In the genomic region with DNA sequence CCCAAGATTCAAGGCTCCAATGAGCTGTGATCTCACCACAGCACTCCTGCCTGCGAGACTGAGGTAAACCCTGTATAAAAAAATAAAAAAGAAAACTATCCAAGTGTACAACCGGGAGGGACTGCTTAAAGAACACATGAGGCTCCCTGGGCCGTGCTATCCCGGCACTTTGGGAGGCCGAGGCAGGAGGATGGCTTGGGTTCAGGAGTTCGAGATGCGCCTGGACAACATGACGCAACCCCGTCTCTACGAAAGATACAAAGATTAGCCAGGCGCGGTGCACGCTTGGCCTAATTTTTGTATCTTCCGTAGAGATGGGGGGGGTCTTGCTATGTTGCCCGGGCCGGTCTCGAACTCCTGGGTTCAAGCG, we compare ENCODE assay signal across 8 cellular contexts.
DNase-seq lines count a peak whose midpoint lies in the region; ATAC-seq, FAIRE-seq and TF ChIP-seq lines count a peak whose summit lies in the region.
"Not testable (repeated sequence)": the region's sequence is repeated elsewhere in the genome, so short reads cannot be mapped to it uniquely, and the experiment has no call there.

No MANE protein-coding gene starts in this region.

- TF ChIP-seq EP300 in A549 (IDR thresholded peaks at IDR 0.05) = not testable (repeated sequence)

- not testable (repeated sequence) for H3K27me3 Mint-ChIP-seq in activated CD8-positive, alpha-beta T cell treated with anti-CD3 and anti-CD28 coated beads for 36 hours; central memory CD8-positive, alpha-beta T cell

- ATAC-seq in A549 = peak; percentile 2 to 12; a peak in 1 of 6 replicates
- peak; percentile 1 for ATAC-seq in GM18511 (IDR thresholded peaks at IDR 0.05; ENCODE audit: unreplicated experiment)
- ATAC-seq in activated CD8-positive, alpha-beta T cell treated with anti-CD3 and anti-CD28 coated beads for 36 hours; central memory CD8-positive, alpha-beta T cell (replicated peaks; ENCODE audit: extremely low read depth, poor library complexity, severe bottlenecking); heart left ventricle: not testable (repeated sequence)

- H3K4me2 ChIP-seq in A549 = peak overlapping the region; percentile 73

- H3K27ac ChIP-seq in A549 (peak overlapping the region; percentile 71 to 85), heart left ventricle (peak overlapping the region; percentile 79 to 94 (median 90)), muscle layer of colon (ENCODE audit: low read depth, low read length) (peak overlapping the region; percentile 65), small intestine (ENCODE audit: low read depth in 1 of 2, low read length in 1 of 2) (peak overlapping the region; percentile 67 to 68)

- H3K9me3 Mint-ChIP-seq in activated CD8-positive, alpha-beta T cell treated with anti-CD3 and anti-CD28 coated beads for 36 hours; central memory CD8-positive, alpha-beta T cell: not testable (repeated sequence)

- TF ChIP-seq POLR2A in A549 (IDR thresholded peaks at IDR 0.05; ENCODE audit: low read length); NB4 (IDR thresholded peaks at IDR 0.05; ENCODE audit: extremely low read depth, insufficient read length); heart left ventricle (IDR thresholded peaks at IDR 0.05): not testable (repeated sequence)

- not testable (repeated sequence) for H3K4me1 Mint-ChIP-seq in activated CD8-positive, alpha-beta T cell treated with anti-CD3 and anti-CD28 coated beads for 36 hours (ENCODE audit: low read depth); central memory CD8-positive, alpha-beta T cell

- H3K27me3 ChIP-seq in heart left ventricle; muscle layer of colon (ENCODE audit: control insufficient read depth in 1 of 2, insufficient read depth in 2 of 2, low read length in 2 of 2); small intestine (ENCODE audit: control insufficient read depth in 2 of 2, insufficient read depth in 2 of 2, low read length in 2 of 2): not testable (repeated sequence)

- H3K4me3 ChIP-seq in A549 (peak overlapping the region; percentile 73), NB4 (ENCODE audit: low read depth, low read length) (peak overlapping the region; percentile 88), heart left ventricle (peak overlapping the region; percentile 24 to 97 (median 86)), muscle layer of colon (ENCODE audit: low read depth in 1 of 2, low read length in 2 of 2) (peak overlapping the region in 1 of 2 donors; percentile 59), small intestine (ENCODE audit: low read depth in 1 of 2, low read length in 2 of 2) (peak overlapping the region in 1 of 2 donors; percentile 66)

- DNase-seq in A549 (ENCODE audit: low read depth in 1 of 2, low spot score in 1 of 2); activated CD8-positive, alpha-beta T cell treated with anti-CD3 and anti-CD28 coated beads for 36 hours; central memory CD8-positive, alpha-beta T cell (ENCODE audit: low spot score in 2 of 2); small intestine: not testable (repeated sequence)
- DNase-seq in NB4 (ENCODE audit: low read depth) (peak; percentile 29), heart left ventricle (peak in 1 of 5 donors; percentile 12)

- not testable (repeated sequence) for H3K9ac ChIP-seq in muscle layer of colon (ENCODE audit: low read length)

- not testable (repeated sequence) for H3K4me1 ChIP-seq in A549; heart left ventricle; muscle layer of colon (ENCODE audit: insufficient read depth, low read length); small intestine (ENCODE audit: control insufficient read depth in 2 of 2, insufficient read depth in 1 of 2, low read depth in 1 of 2, low read length in 1 of 2)

- TF ChIP-seq CTCF in A549 (IDR thresholded peaks at IDR 0.05); NB4 (IDR thresholded peaks at IDR 0.05; ENCODE audit: low read depth, low read length); activated CD8-positive, alpha-beta T cell treated with anti-CD3 and anti-CD28 coated beads for 36 hours (IDR thresholded peaks at IDR 0.05); heart left ventricle (IDR thresholded peaks at IDR 0.05): not testable (repeated sequence)

- WGBS in A549 (ENCODE audit: missing lambda C conversion rate) = 84% methylated on average over 18 of the region's 18 CpGs
- WGBS in heart left ventricle, 4 donors = 92 to 94% (median 93%) methylated on average over 18 of the region's 18 CpGs
- WGBS in small intestine, 3 donors = 82 to 90% (median 89%) methylated on average over 18 of the region's 18 CpGs

- not testable (repeated sequence) for TF ChIP-seq RAD21 in A549 (conservative IDR thresholded peaks at IDR 0.05 in 1 of 2, IDR thresholded peaks at IDR 0.05 in 1 of 2)

- intact Hi-C loops in activated CD8-positive, alpha-beta T cell treated with anti-CD3 and anti-CD28 coated beads for 36 hours (cut with micrococcal nuclease); heart left ventricle (cut with DNase I): not testable (repeated sequence)

- peak overlapping the region; percentile 89 for H3K4me3 Mint-ChIP-seq in activated CD8-positive, alpha-beta T cell treated with anti-CD3 and anti-CD28 coated beads for 36 hours
- peak overlapping the region; percentile 89 for H3K4me3 Mint-ChIP-seq in central memory CD8-positive, alpha-beta T cell

- H3K9me3 ChIP-seq in A549; heart left ventricle; muscle layer of colon (ENCODE audit: low read length); small intestine (ENCODE audit: control insufficient read depth, low read depth): not testable (repeated sequence)

- POLR2A ChIA-PET in A549 (lab: Yijun Ruan, JAX); activated CD8-positive, alpha-beta T cell treated with anti-CD3 and anti-CD28 coated beads for 36 hours (lab: Charles Lee): not testable (repeated sequence)

- not testable (repeated sequence) for H3K36me3 Mint-ChIP-seq in activated CD8-positive, alpha-beta T cell treated with anti-CD3 and anti-CD28 coated beads for 36 hours (ENCODE audit: low read depth); central memory CD8-positive, alpha-beta T cell (ENCODE audit: insufficient read depth)

- CTCF ChIA-PET in A549 (lab: Yijun Ruan, JAX) = interaction anchor here (0.6 kb wide), 1 partner anchor 619 kb away, joined by 5 read pairs; no protein-coding TSS in a partner anchor
- CTCF ChIA-PET in activated CD8-positive, alpha-beta T cell treated with anti-CD3 and anti-CD28 coated beads for 36 hours (lab: Charles Lee) = not testable (repeated sequence)

- H3K36me3 ChIP-seq in heart left ventricle; muscle layer of colon (ENCODE audit: insufficient read depth, low read length); small intestine (ENCODE audit: control insufficient read depth in 2 of 2, insufficient read depth in 2 of 2, low read length in 2 of 2): not testable (repeated sequence)

- peak overlapping the region; percentile 93 for H3K27ac Mint-ChIP-seq in activated CD8-positive, alpha-beta T cell treated with anti-CD3 and anti-CD28 coated beads for 36 hours
- peak overlapping the region; percentile 95 for H3K27ac Mint-ChIP-seq in central memory CD8-positive, alpha-beta T cell (ENCODE audit: low read depth)

- not testable (repeated sequence) for FAIRE-seq in A549 (lab: Jason Lieb, UNC); small intestine (lab: Jason Lieb, UNC)

TF ChIP-seq in A549, 52 proteins besides CTCF, POLR2A, EP300 and RAD21:
- TF ChIP-seq JUN (IDR thresholded peaks at IDR 0.05) = 0 out of 5 replicates have a peak, but pooled peaks of 1 of the 2 experiments have one; percentile 6
TF ChIP-seq in A549: peak in this region for 1; not testable (repeated sequence) for 51.
